8 cellular contexts compared by ENCODE assay signal in the genomic region with DNA sequence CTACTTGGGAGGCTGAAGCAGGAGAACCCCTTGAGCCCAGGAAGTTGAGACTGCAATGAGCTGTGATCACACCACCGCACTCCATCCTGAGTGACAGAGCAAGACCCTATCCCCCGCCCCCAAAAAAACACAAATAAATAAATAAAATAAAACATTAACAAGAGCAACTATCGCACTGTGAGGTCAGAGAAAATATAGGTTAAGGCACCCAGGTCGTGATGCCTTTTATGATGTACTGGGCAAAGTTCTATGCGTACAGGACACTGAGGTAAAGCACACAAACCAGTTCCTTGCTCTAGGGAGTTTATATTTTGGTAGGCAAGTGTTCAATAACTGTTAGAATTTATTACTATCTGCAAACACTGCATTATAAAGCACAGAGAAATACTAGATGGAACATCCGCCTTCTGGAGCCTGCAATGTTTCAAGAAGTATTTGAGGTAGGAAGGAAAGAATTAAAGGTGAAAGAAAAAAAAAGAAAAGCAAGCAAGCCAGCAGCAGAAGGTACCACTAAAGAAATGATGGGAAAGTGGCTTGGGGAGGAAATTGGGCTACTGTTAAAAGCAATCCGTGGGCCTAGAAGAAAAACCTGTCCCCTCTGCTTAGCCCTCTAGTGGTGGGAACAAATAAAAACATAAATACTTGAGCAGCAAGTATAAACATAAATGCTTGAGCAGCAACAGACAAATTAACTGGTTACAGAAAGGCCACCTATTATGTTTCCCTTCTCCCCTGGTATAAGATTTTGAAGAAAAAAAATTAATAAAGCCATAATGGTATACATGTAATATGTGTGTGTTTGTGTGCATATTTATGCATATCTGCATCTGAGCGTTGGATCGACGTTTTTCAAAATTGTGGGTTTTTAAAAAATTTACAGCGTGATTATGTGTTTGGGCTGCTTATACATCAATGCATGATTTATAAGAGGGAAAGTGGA.
DNase-seq lines count a peak whose midpoint lies in the region; TF ChIP-seq lines count a peak whose summit lies in the region.

No MANE protein-coding gene starts in this region.

- no peaks in the 10 kb centered on the region for H3K9me3 Mint-ChIP-seq in activated CD4-positive, alpha-beta memory T cell treated with anti-CD3 and anti-CD28 coated beads, Interleukin-2, amount 10 ng/mL, durations not matched to agents 7 days and 5 days
- H3K9me3 Mint-ChIP-seq in activated naive CD4-positive, alpha-beta T cell treated with anti-CD3 and anti-CD28 coated beads for 36 hours: no peaks in the 10 kb centered on the region

- H3K36me3 ChIP-seq in hepatocyte (replicated peaks; ENCODE audit: insufficient read depth, low read depth) (no peaks in the 10 kb centered on the region), Karpas-422 (ENCODE audit: insufficient read depth, low read length) (no peaks in the 10 kb centered on the region)

- peak; percentile 73 for TF ChIP-seq CTCF in HFF-Myc (IDR thresholded peaks at IDR 0.05; ENCODE audit: low read depth, low read length, missing control alignments)
- TF ChIP-seq CTCF in hepatocyte (IDR thresholded peaks at IDR 0.05; ENCODE audit: poor library complexity): peak; percentile 56

- intact Hi-C loops in activated naive CD4-positive, alpha-beta T cell treated with anti-CD3 and anti-CD28 coated beads for 36 hours (cut with micrococcal nuclease): loop anchor here (2.0 kb wide), 1 partner anchor 206 kb away; no protein-coding TSS in a partner anchor

- H3K4me1 ChIP-seq in hepatocyte (ENCODE audit: insufficient read depth) (no peaks in the 10 kb centered on the region), Karpas-422 (ENCODE audit: low read length) (no peaks in the 10 kb centered on the region)

- H3K27me3 Mint-ChIP-seq in activated CD4-positive, alpha-beta memory T cell treated with anti-CD3 and anti-CD28 coated beads, Interleukin-2, amount 10 ng/mL, durations not matched to agents 7 days and 5 days: no peaks in the 10 kb centered on the region
- H3K27me3 Mint-ChIP-seq in activated naive CD4-positive, alpha-beta T cell treated with anti-CD3 and anti-CD28 coated beads for 36 hours (ENCODE audit: low read depth): peaks cover 7% of the 10 kb centered on the region

- no peaks in the 10 kb centered on the region for H4K20me1 ChIP-seq in hepatocyte (ENCODE audit: insufficient read depth, poor library complexity, severe bottlenecking)
- H4K20me1 ChIP-seq in Karpas-422 (ENCODE audit: insufficient read depth, low read depth, low read length): no peaks in the 10 kb centered on the region

- H3K79me2 ChIP-seq in hepatocyte (no peaks in the 10 kb centered on the region), Karpas-422 (ENCODE audit: low read length) (no peaks in the 10 kb centered on the region)

- POLR2A ChIA-PET in activated CD4-positive, alpha-beta memory T cell treated with anti-CD3 and anti-CD28 coated beads, Interleukin-2, amount 10 ng/mL, durations not matched to agents 7 days and 5 days (lab: Charles Lee): no interaction called here

- 79% methylated on average over 11 of the region's 11 CpGs for WGBS in hepatocyte (ENCODE audit: low lambda C conversion rate, missing lambda C conversion rate)

- H3K27ac Mint-ChIP-seq in activated CD4-positive, alpha-beta memory T cell treated with anti-CD3 and anti-CD28 coated beads, Interleukin-2, amount 10 ng/mL, durations not matched to agents 7 days and 5 days: no peak overlapping the region
- H3K27ac Mint-ChIP-seq in activated naive CD4-positive, alpha-beta T cell treated with anti-CD3 and anti-CD28 coated beads for 36 hours: no peak overlapping the region

- no peak overlapping the region for H3K4me3 Mint-ChIP-seq in activated CD4-positive, alpha-beta memory T cell treated with anti-CD3 and anti-CD28 coated beads, Interleukin-2, amount 10 ng/mL, durations not matched to agents 7 days and 5 days
- no peak overlapping the region for H3K4me3 Mint-ChIP-seq in activated naive CD4-positive, alpha-beta T cell treated with anti-CD3 and anti-CD28 coated beads for 36 hours

- H2AFZ ChIP-seq in hepatocyte: no peak overlapping the region
- no peak overlapping the region for H2AFZ ChIP-seq in Karpas-422 (ENCODE audit: low read length)

- peaks cover 3% of the 10 kb centered on the region for H3K27me3 ChIP-seq in hepatocyte
- H3K27me3 ChIP-seq in Karpas-422 (ENCODE audit: low read length): no peaks in the 10 kb centered on the region

- no peak overlapping the region for H3K4me3 ChIP-seq in HFF-Myc (replicated peaks; ENCODE audit: low read depth, low read length)
- H3K4me3 ChIP-seq in hepatocyte: no peak overlapping the region
- no peak overlapping the region for H3K4me3 ChIP-seq in Karpas-422 (ENCODE audit: low read length)

- H3K9ac ChIP-seq in Karpas-422 (ENCODE audit: low read length): no peak overlapping the region

- H3K4me2 ChIP-seq in hepatocyte (no peak overlapping the region), Karpas-422 (ENCODE audit: low read depth, low read length, poor library complexity, severe bottlenecking) (no peak overlapping the region)

- H3K36me3 Mint-ChIP-seq in activated CD4-positive, alpha-beta memory T cell treated with anti-CD3 and anti-CD28 coated beads, Interleukin-2, amount 10 ng/mL, durations not matched to agents 7 days and 5 days (ENCODE audit: low read depth): no peaks in the 10 kb centered on the region
- H3K36me3 Mint-ChIP-seq in activated naive CD4-positive, alpha-beta T cell treated with anti-CD3 and anti-CD28 coated beads for 36 hours (ENCODE audit: low read depth): no peaks in the 10 kb centered on the region

- CTCF ChIA-PET in activated CD4-positive, alpha-beta memory T cell treated with anti-CD3 and anti-CD28 coated beads, Interleukin-2, amount 10 ng/mL, durations not matched to agents 7 days and 5 days (lab: Charles Lee): interaction anchor here (1.2 kb wide), 1 partner anchor 20 kb away, joined by 3 read pairs; no protein-coding TSS in a partner anchor
- CTCF ChIA-PET in activated naive CD4-positive, alpha-beta T cell treated with anti-CD3 and anti-CD28 coated beads for 36 hours (lab: Charles Lee): no interaction called here

- no peaks in the 10 kb centered on the region for H3K9me3 ChIP-seq in hepatocyte (ENCODE audit: low read depth)
- H3K9me3 ChIP-seq in Karpas-422 (ENCODE audit: low read length): no peaks in the 10 kb centered on the region

- H3K27ac ChIP-seq in hepatocyte: no peak overlapping the region
- H3K27ac ChIP-seq in Karpas-422 (ENCODE audit: low read length): no peak overlapping the region

- H3K4me1 Mint-ChIP-seq in activated CD4-positive, alpha-beta memory T cell treated with anti-CD3 and anti-CD28 coated beads, Interleukin-2, amount 10 ng/mL, durations not matched to agents 7 days and 5 days: no peaks in the 10 kb centered on the region
- no peaks in the 10 kb centered on the region for H3K4me1 Mint-ChIP-seq in activated naive CD4-positive, alpha-beta T cell treated with anti-CD3 and anti-CD28 coated beads for 36 hours (ENCODE audit: low read depth)

- DNase-seq in COLO829 (ENCODE audit: low spot score): peak; percentile 19
- peak; percentile 10 for DNase-seq in HFF-Myc (ENCODE audit: extremely low read depth, low read depth)
- DNase-seq in SKM-1 treated with dmso at 0.1 percent for 144 hours (lab: John Stamatoyannopoulos, UW; ENCODE audit: unreplicated experiment): peak; percentile 30
- peak; percentile 31 for DNase-seq in hepatocyte (ENCODE audit: low spot score)
- DNase-seq in Karpas-422: no peak
- DNase-seq in activated CD4-positive, alpha-beta memory T cell treated with anti-CD3 and anti-CD28 coated beads, Interleukin-2, amount 10 ng/mL, durations not matched to agents 7 days and 5 days: no peak
- no peak for DNase-seq in activated naive CD4-positive, alpha-beta T cell treated with anti-CD3 and anti-CD28 coated beads for 36 hours
- no peak for DNase-seq in HK-2 (ENCODE audit: unreplicated experiment)

- H3K9me2 ChIP-seq in hepatocyte (replicated peaks; ENCODE audit: insufficient read depth) (no peaks in the 10 kb centered on the region), Karpas-422 (replicated peaks; ENCODE audit: insufficient read depth, low read length) (no peaks in the 10 kb centered on the region)

Comparison
In these comparisons a context has a peak if more than half of its experiments do, and no peak if none do; other contexts are left out.
1. DNase-seq: peak in COLO829 (single experiment), HFF-Myc (single experiment), SKM-1 treated with dmso at 0.1 percent for 144 hours (single experiment) and hepatocyte (single experiment); none in Karpas-422 (single experiment), activated CD4-positive, alpha-beta memory T cell treated with anti-CD3 and anti-CD28 coated beads, Interleukin-2, amount 10 ng/mL, durations not matched to agents 7 days and 5 days (single experiment), activated naive CD4-positive, alpha-beta T cell treated with anti-CD3 and anti-CD28 coated beads for 36 hours (single experiment) and HK-2 (single experiment).